In the genomic region with DNA sequence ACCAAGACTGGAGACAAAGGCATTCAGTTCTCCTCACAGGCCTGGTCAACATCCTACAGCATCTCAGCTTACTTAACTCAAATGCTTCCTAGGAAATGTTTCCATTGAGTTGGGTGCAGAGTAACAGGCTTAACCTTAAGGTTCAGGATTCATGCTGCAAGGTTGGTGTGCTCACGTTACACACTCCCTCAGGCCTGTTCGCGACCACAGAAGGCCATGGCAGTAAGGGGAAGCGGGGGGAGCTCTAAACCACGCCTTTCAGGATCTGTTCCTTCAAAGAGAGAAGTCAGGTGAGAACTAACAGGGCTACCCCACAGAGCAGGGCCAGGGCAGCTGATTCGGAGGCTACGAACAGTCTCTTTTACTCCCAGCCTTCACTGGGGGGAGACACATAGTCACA, we compare ENCODE assay signal across 5 cellular contexts. TPM values are rescaled to one million over a fixed set of nuclear protein-coding genes. Genes with fewer than 3 reads are reported as not detected.
"Had no signal": no experiment of that assay in that cellular context is flagged by ENCODE, and none has a peak within 500 bp of the region (broad histone marks: within the 10 kb centered on the region; RNA-seq: fewer than 3 reads in every experiment).

No MANE protein-coding gene starts in this region.

RNA-seq across cellular contexts. Expression of gene LRRC61, which starts 35.3 kb away (rescaled TPM):
- total RNA-seq: LHCN-M2, OCI-LY7, SK-MEL-5 had no signal

RNA-seq across cellular contexts. Expression of gene ACTR3C, which starts 35.5 kb away (rescaled TPM):
- total RNA-seq: LHCN-M2, OCI-LY7, SK-MEL-5 had no signal

RNA-seq across cellular contexts. Expression of gene RARRES2, which starts 53.6 kb away (rescaled TPM):
- total RNA-seq: MCF 10A, OCI-LY7, SK-MEL-5 had no signal
- polyA plus RNA-seq: IgD-negative memory B cell had no signal
